In the genomic region with DNA sequence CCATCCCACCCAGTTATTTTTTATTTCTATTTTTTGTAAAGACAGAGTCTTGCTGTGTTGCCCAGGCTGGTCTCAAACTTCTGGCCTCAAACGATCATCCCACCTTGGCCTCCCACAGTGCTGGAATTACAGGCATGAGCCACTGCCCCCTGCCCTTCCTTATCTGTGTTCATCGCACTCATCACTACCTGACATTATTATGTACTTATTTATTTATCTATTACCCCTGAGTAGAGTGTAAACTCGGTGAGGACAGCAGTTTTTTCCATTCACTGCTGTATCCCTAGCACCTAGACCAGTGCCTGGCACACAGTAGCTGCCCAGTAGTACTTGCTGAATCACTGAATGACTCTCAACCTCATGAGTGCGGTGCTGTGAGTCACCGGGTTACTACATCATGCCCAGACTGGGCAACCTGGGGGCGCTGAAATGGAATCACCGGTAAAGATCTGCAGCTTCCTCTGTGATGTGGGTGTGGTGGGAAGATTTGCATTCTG, we compare ENCODE assay signal across 9 cellular contexts.
DNase-seq lines count a peak whose midpoint lies in the region; ATAC-seq and TF ChIP-seq lines count a peak whose summit lies in the region.
"Had no signal": no experiment of that assay in that cellular context is flagged by ENCODE, and none has a peak within 500 bp of the region (broad histone marks: within the 10 kb centered on the region; RNA-seq: fewer than 3 reads in every experiment).

No MANE protein-coding gene starts in this region.

- H3K9ac ChIP-seq in PC-3 (ENCODE audit: low read length), result peak overlapping the region; percentile 55
- H3K9ac ChIP-seq in fibroblast of lung (ENCODE audit: insufficient read depth, low read length), result no peak overlapping the region

- no peaks in the 10 kb centered on the region for H3F3A ChIP-seq in PC-3 (ENCODE audit: low read length, unreplicated experiment)

- H3K36me3 ChIP-seq in PC-3 (ENCODE audit: low read depth, low read length), result no peaks in the 10 kb centered on the region
- H3K36me3 ChIP-seq in fibroblast of lung (ENCODE audit: control insufficient read depth, insufficient read depth, low read length), result no peaks in the 10 kb centered on the region
- no peaks in the 10 kb centered on the region for H3K36me3 ChIP-seq in prostate gland

- H4K20me1 ChIP-seq in PC-3 (ENCODE audit: low read length) (no peaks in the 10 kb centered on the region), fibroblast of lung (ENCODE audit: control insufficient read depth, extremely low read depth, insufficient read depth, low read length) (no peaks in the 10 kb centered on the region)

- BruUV-seq in Calu3 (replicated peaks; lab: Mats Ljungman, UMichigan) (no TSS peak), PC-3 (replicated peaks; lab: Mats Ljungman, UMichigan) (TSS peak; percentile 45)

- CTCF ChIA-PET in Calu3 (lab: Charles Lee), result interaction anchor here (0.9 to 3.6 kb wide), 7 partner anchors 9 to 173 kb away, joined by 3 to 22 read pairs (median 5); no protein-coding TSS in a partner anchor
- CTCF ChIA-PET in PC-3 (lab: Charles Lee), result no interaction called here
- CTCF ChIA-PET in T-cell (lab: Charles Lee), result no interaction called here

- TF ChIP-seq CTCF in Calu3 (IDR thresholded peaks at IDR 0.05; ENCODE audit: unreplicated experiment), result no peak
- TF ChIP-seq CTCF in PC-3 (conservative IDR thresholded peaks at IDR 0.05; ENCODE audit: low read depth, low read length), result no peak; the same call in 1 of the 2 replicates
- no peak for TF ChIP-seq CTCF in fibroblast of lung (conservative IDR thresholded peaks at IDR 0.05 in 1 of 2, IDR thresholded peaks at IDR 0.05 in 1 of 2; ENCODE audit: low read depth in 1 of 2, low read length in 2 of 2)
- no peak for TF ChIP-seq CTCF in prostate gland (IDR thresholded peaks at IDR 0.05)

- H3K9me3 ChIP-seq in PC-3 (ENCODE audit: low read length) (no peaks in the 10 kb centered on the region), fibroblast of lung (ENCODE audit: control insufficient read depth, insufficient read depth, low read depth, low read length) (no peaks in the 10 kb centered on the region), prostate gland (no peaks in the 10 kb centered on the region)

- H3K27ac ChIP-seq in PC-3 (ENCODE audit: low read length) (peak overlapping the region; percentile 91), fibroblast of lung (ENCODE audit: insufficient read depth, low read length) (no peak overlapping the region), prostate gland (peak overlapping the region; percentile 60 to 71)

- H3K27ac Mint-ChIP-seq in Calu3 (ENCODE audit: unreplicated experiment) (peak overlapping the region; percentile 98), T-cell (no peak overlapping the region)

- H2AFZ ChIP-seq in PC-3 (ENCODE audit: low read length), result no peak overlapping the region
- no peak overlapping the region for H2AFZ ChIP-seq in fibroblast of lung (ENCODE audit: low read length)

- WGBS in prostate gland, result 49% methylated on average over 7 of the region's 7 CpGs

- peak; percentile 90 for DNase-seq in Calu3
- DNase-seq in PC-3, result peak; percentile 98
- peak; percentile 55 to 90 for DNase-seq in fibroblast of lung (ENCODE audit: low read depth in 2 of 2)
- DNase-seq in prostate gland (ENCODE audit: low spot score), result peak; percentile 82
- DNase-seq in NCI-H1105 (lab: John Stamatoyannopoulos, UW), result no peak
- no peak for DNase-seq in T-cell
- DNase-seq: KBM-7 had no signal

- H3K27me3 Mint-ChIP-seq in Calu3 (ENCODE audit: unreplicated experiment), result no peaks in the 10 kb centered on the region
- H3K27me3 Mint-ChIP-seq in T-cell, result no peaks in the 10 kb centered on the region

- H3K9me3 Mint-ChIP-seq in Calu3 (ENCODE audit: low read depth, unreplicated experiment), result peaks cover 11% of the 10 kb centered on the region
- H3K9me3 Mint-ChIP-seq in T-cell, result peaks cover 0 to 4% (median 0%) of the 10 kb centered on the region in 3 donors

- H3K9me2 ChIP-seq in PC-3 (replicated peaks; ENCODE audit: low read length), result no peaks in the 10 kb centered on the region

- H3K4me3 Mint-ChIP-seq in Calu3 (ENCODE audit: low read depth, unreplicated experiment) (peak overlapping the region; percentile 42), T-cell (no peak overlapping the region)

- intact Hi-C loops in Calu3 (cut with micrococcal nuclease; ENCODE audit: unreplicated experiment), result loop anchor here (1.0 to 5.0 kb wide), 2 partner anchors 21 to 69 kb away; no protein-coding TSS in a partner anchor
- intact Hi-C loops in PC-3 (cut with micrococcal nuclease), result loop anchor here (2.0 kb wide), 1 partner anchor 24 kb away; no protein-coding TSS in a partner anchor
- intact Hi-C loops in prostate gland (cut with DNase I), result no loop called here

- H3K4me1 Mint-ChIP-seq in Calu3 (ENCODE audit: low read depth, unreplicated experiment) (peaks cover 59% of the 10 kb centered on the region), T-cell (no peaks in the 10 kb centered on the region)

- POLR2A ChIA-PET in PC-3 (lab: Charles Lee; ENCODE audit: unreplicated experiment) (interaction anchor here (0.5 to 0.6 kb wide), 2 partner anchors 21 to 25 kb away, joined by 3 to 5 read pairs; no protein-coding TSS in a partner anchor), T-cell (lab: Charles Lee) (no interaction called here)

- TF ChIP-seq POLR2A in prostate gland (IDR thresholded peaks at IDR 0.05), result no peak

- H3K4me2 ChIP-seq in PC-3 (ENCODE audit: low read length) (peak overlapping the region; percentile 7; the same call in 1 of the 2 replicates), fibroblast of lung (ENCODE audit: extremely low read depth, insufficient read depth, low read length) (no peak overlapping the region)

- H3K79me2 ChIP-seq in PC-3 (ENCODE audit: low read length), result no peaks in the 10 kb centered on the region
- no peaks in the 10 kb centered on the region for H3K79me2 ChIP-seq in fibroblast of lung (ENCODE audit: control insufficient read depth, insufficient read depth, low read length)

- H3K4me3 ChIP-seq in PC-3 (ENCODE audit: low read length) (no peak overlapping the region), fibroblast of lung (replicated peaks in 1 of 4; ENCODE audit: control extremely low read depth in 1 of 4, insufficient read depth in 1 of 4, low read depth in 3 of 4, low read length in 4 of 4) (no peak overlapping the region), prostate gland (no peak overlapping the region)

- H3K4me1 ChIP-seq in PC-3 (ENCODE audit: insufficient read depth, low read length) (peaks cover 38% of the 10 kb centered on the region), fibroblast of lung (ENCODE audit: control insufficient read depth, extremely low read depth, insufficient read depth, low read length) (peaks cover 5% of the 10 kb centered on the region), prostate gland (replicated peaks) (no peaks in the 10 kb centered on the region)

- H3K36me3 Mint-ChIP-seq in Calu3 (ENCODE audit: insufficient read depth, unreplicated experiment) (peaks cover 36% of the 10 kb centered on the region), T-cell (no peaks in the 10 kb centered on the region)

- ATAC-seq in PC-3 (peak; percentile 93), HG03108 (IDR thresholded peaks at IDR 0.05; ENCODE audit: unreplicated experiment) (no peak), GM18867 (IDR thresholded peaks at IDR 0.05; ENCODE audit: unreplicated experiment) (no peak), T-cell (replicated peaks in 1 of 4) (no peak)

- H3K27me3 ChIP-seq in PC-3 (ENCODE audit: low read length), result no peaks in the 10 kb centered on the region
- H3K27me3 ChIP-seq in fibroblast of lung (ENCODE audit: control insufficient read depth, insufficient read depth, low read length), result no peaks in the 10 kb centered on the region
- no peaks in the 10 kb centered on the region for H3K27me3 ChIP-seq in prostate gland (replicated peaks; ENCODE audit: insufficient read depth)

Comparison
In these comparisons a context has a peak if more than half of its experiments do, and no peak if none do; other contexts are left out.
1. DNase-seq: peak in Calu3 (single experiment), PC-3 (single experiment), fibroblast of lung (2 of 2) and prostate gland (single experiment); none in NCI-H1105 (single experiment) and T-cell (0 of 34).